Comparison of ENCODE assay signal across 8 cellular contexts in genomic region chr7:82443044-82443800, GRCh38. TPM values are rescaled to one million over a fixed set of nuclear protein-coding genes. Genes with fewer than 3 reads are reported as not detected.
A peak's percentile ranks its signal among the peaks of the same experiment; 100 is the strongest.
DNase-seq lines count a peak whose midpoint lies in the region; ATAC-seq and TF ChIP-seq lines count a peak whose summit lies in the region.

CACNA2D1 (minus strand) TSS chr7:82443777.

- H3K4me3 ChIP-seq in MG63, result peak within 1 kb of the TSS; percentile 65
- peak within 1 kb of the TSS; percentile 81 to 96 for H3K4me3 ChIP-seq in ascending aorta
- H3K4me3 ChIP-seq in right cardiac atrium (ENCODE audit: low read length), result peak within 1 kb of the TSS; percentile 72
- H3K4me3 ChIP-seq in psoas muscle, result peak within 1 kb of the TSS; percentile 79

- TF ChIP-seq CTCF in ascending aorta (IDR thresholded peaks at IDR 0.05) (no peak), psoas muscle (IDR thresholded peaks at IDR 0.05) (no peak)

- H3K27ac Mint-ChIP-seq in T-helper 1 cell treated with Interleukin-12 subunit alpha and Interleukin-12 subunit beta and Interleukin-4 antibody, amounts not matched to agents 30 μg/mL and 1 μg/mL, for 36 hours, result no peak within 1 kb of the TSS

- H3K27ac ChIP-seq in ascending aorta, result peak within 1 kb of the TSS; percentile 87 to 94
- H3K27ac ChIP-seq in right cardiac atrium (ENCODE audit: low read length), result peak within 1 kb of the TSS; percentile 77
- peak within 1 kb of the TSS; percentile 99 for H3K27ac ChIP-seq in psoas muscle

- H3K27me3 Mint-ChIP-seq in T-helper 1 cell treated with Interleukin-12 subunit alpha and Interleukin-12 subunit beta and Interleukin-4 antibody, amounts not matched to agents 30 μg/mL and 1 μg/mL, for 36 hours (ENCODE audit: low read depth), result peaks cover 45% of the 10 kb centered on the region

- H3K36me3 Mint-ChIP-seq in T-helper 1 cell treated with Interleukin-12 subunit alpha and Interleukin-12 subunit beta and Interleukin-4 antibody, amounts not matched to agents 30 μg/mL and 1 μg/mL, for 36 hours (ENCODE audit: low read depth), result no peaks in the 10 kb centered on the region

- no peaks in the 10 kb centered on the region for H3K36me3 ChIP-seq in MG63
- H3K36me3 ChIP-seq in ascending aorta, result no peaks in the 10 kb centered on the region
- H3K36me3 ChIP-seq in psoas muscle (ENCODE audit: insufficient read depth in 1 of 2, low read depth in 1 of 2), result no peaks in the 10 kb centered on the region

- H3K27me3 ChIP-seq in MG63 (no peaks in the 10 kb centered on the region), ascending aorta (no peaks in the 10 kb centered on the region), right cardiac atrium (ENCODE audit: control insufficient read depth, insufficient read depth) (no peaks in the 10 kb centered on the region), psoas muscle (ENCODE audit: insufficient read depth in 3 of 3, low read length in 2 of 3) (no peaks in the 10 kb centered on the region)

- intact Hi-C loops in ascending aorta (cut with DNase I), result loop anchor here (5.0 kb wide), 2 partner anchors 39 to 129 kb away; no protein-coding TSS in a partner anchor
- intact Hi-C loops in right cardiac atrium (cut with DNase I), result loop anchor here in 2 of 4 donors (10.0 kb wide), 1 partner anchor 208 kb away; no protein-coding TSS in a partner anchor
- intact Hi-C loops in psoas muscle (cut with DNase I), result loop anchor here (5.0 to 10.0 kb wide), 2 partner anchors 129 to 208 kb away; no protein-coding TSS in a partner anchor

- DNase-seq in T-helper 1 cell (no peak), MG63 (peak; percentile 36), ascending aorta (ENCODE audit: low spot score in 2 of 2) (peak in 1 of 2 donors; percentile 66), right cardiac atrium (peak; percentile 56 to 83 (median 79)), psoas muscle (peak; percentile 49 to 76), cortex of kidney (lab: John Stamatoyannopoulos, UW) (no peak), KG1 (lab: John Stamatoyannopoulos, UW) (no peak)

- ATAC-seq in right cardiac atrium (peak; percentile 81 to 84), psoas muscle (peak; percentile 54 to 63 (median 60))

- H3K4me3 Mint-ChIP-seq in T-helper 1 cell treated with Interleukin-12 subunit alpha and Interleukin-12 subunit beta and Interleukin-4 antibody, amounts not matched to agents 30 μg/mL and 1 μg/mL, for 36 hours, result peak within 1 kb of the TSS; percentile 40

- no peaks in the 10 kb centered on the region for H3K9me3 ChIP-seq in MG63
- no peaks in the 10 kb centered on the region for H3K9me3 ChIP-seq in ascending aorta
- no peaks in the 10 kb centered on the region for H3K9me3 ChIP-seq in right cardiac atrium (ENCODE audit: control insufficient read depth, low read length)
- H3K9me3 ChIP-seq in psoas muscle, result no peaks in the 10 kb centered on the region

- H3K4me1 Mint-ChIP-seq in T-helper 1 cell treated with Interleukin-12 subunit alpha and Interleukin-12 subunit beta and Interleukin-4 antibody, amounts not matched to agents 30 μg/mL and 1 μg/mL, for 36 hours (ENCODE audit: low read depth), result no peaks in the 10 kb centered on the region

- WGBS in right cardiac atrium, result under 1% methylated on average over 107 of the region's 107 CpGs
- WGBS in psoas muscle, 3 donors, result 0 to 1% (median 0%) methylated on average over 63 to 107 of the region's 107 CpGs

- no peaks in the 10 kb centered on the region for H3K4me1 ChIP-seq in ascending aorta
- H3K4me1 ChIP-seq in right cardiac atrium (ENCODE audit: control insufficient read depth, insufficient read depth, low read length), result no peaks in the 10 kb centered on the region
- peaks cover 36% of the 10 kb centered on the region for H3K4me1 ChIP-seq in psoas muscle

- H3K9me3 Mint-ChIP-seq in T-helper 1 cell treated with Interleukin-12 subunit alpha and Interleukin-12 subunit beta and Interleukin-4 antibody, amounts not matched to agents 30 μg/mL and 1 μg/mL, for 36 hours, result no peaks in the 10 kb centered on the region

RNA-seq across cellular contexts. Expression of gene CACNA2D1, which starts in this region (rescaled TPM):
- 2.9 and 9.7 TPM in 2 replicates for total RNA-seq in MG63 (2014; rRNA removed; shearing (Covaris generic); ENCODE audit: low replicate concordance)
- total RNA-seq in ascending aorta (17.3 TPM), right cardiac atrium (10 to 100 TPM; 33.7 to 55.2 (median 46.3) TPM), psoas muscle (100 to 1,000 TPM in 3 of 4 donors, 10 to 100 TPM in 1; 97.5 to 167 (median 127) TPM)
- polyA plus RNA-seq in right cardiac atrium (9.7 TPM), psoas muscle (10 to 100 TPM; 10.2 to 62.6 (median 19.8) TPM)

Comparison
In these comparisons a context has a peak if more than half of its experiments do, and no peak if none do; other contexts are left out.
1. DNase-seq: peak in MG63 (single experiment), right cardiac atrium (3 of 3) and psoas muscle (2 of 2); none in T-helper 1 cell (0 of 5), cortex of kidney (single experiment) and KG1 (single experiment).
2. Peak in every context shown above with its lines, with median percentiles within 50 percentile points of each other: H3K4me3 ChIP-seq and H3K27ac ChIP-seq.